8 cellular contexts compared by ENCODE assay signal in the genomic region with DNA sequence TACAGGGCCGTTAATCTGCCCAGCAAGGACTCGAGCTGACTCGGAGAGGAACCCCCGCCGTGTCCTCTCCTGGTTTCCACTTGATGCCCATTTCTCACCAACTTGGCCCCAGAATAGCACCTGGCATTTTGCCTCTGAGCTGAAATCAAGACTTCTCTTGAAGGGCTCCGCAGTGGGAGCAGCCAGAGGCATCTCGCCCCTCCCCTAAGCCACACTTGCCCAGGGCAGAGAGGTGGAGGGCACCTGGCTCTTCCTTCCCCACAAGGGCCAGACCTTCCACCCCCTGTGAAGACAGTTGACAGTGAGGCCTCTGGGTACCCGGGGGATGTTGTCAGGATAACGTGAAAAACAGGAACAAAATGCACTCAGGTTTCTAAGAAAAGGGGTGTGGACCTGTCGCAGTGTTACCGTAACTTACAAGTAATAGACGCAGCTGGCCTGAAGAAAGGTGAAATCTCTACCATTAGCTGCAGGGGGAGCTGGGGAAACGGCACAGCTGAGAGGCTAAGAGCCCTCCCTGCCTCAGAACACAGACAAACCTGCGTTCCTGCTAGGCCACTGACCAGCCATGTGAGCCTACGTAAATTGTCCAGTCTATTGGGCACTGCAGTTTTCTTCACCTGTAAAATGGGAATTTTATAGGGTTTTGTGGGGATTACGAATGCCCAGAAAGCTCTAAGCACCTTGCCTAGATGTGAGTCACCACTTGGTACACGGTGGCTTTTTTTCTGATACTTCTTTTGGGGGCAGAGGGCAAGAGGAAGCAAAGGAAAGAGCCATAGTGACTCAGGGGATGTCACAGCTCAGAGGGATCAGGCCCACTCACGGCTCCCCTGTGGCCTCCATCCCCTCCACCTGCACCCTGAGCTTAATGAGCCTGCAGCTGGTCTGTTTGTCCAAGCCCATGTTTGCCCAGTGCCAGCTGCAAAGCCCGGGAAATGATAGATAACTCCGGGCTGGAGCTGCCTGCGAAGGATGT. TPM values are rescaled to one million over a fixed set of nuclear protein-coding genes. Genes with fewer than 3 reads are reported as not detected.
A peak's percentile ranks its signal among the peaks of the same experiment; 100 is the strongest.
DNase-seq lines count a peak whose midpoint lies in the region; ATAC-seq lines count a peak whose summit lies in the region.

No MANE protein-coding gene starts in this region.

- intact Hi-C loops in activated naive CD4-positive, alpha-beta T cell treated with anti-CD3 and anti-CD28 coated beads for 36 hours (cut with micrococcal nuclease), result loop anchor here (1.0 kb wide), 1 partner anchor 388 kb away; no protein-coding TSS in a partner anchor

- DNase-seq in activated naive CD4-positive, alpha-beta T cell treated with anti-CD3 and anti-CD28 coated beads for 36 hours, result peak; percentile 61
- no peak for DNase-seq in activated naive CD4-positive, alpha-beta T cell (lab: John Stamatoyannopoulos, UW)
- DNase-seq in NCI-H2029 treated with DMSO at 0.1 percent for 48 hours (lab: John Stamatoyannopoulos, UW) (peak; percentile 34), naive B cell (peak; percentile 15)

- H3K4me3 Mint-ChIP-seq in activated naive CD4-positive, alpha-beta T cell treated with anti-CD3 and anti-CD28 coated beads for 36 hours, result no peak overlapping the region
- H3K4me3 Mint-ChIP-seq in activated naive CD4-positive, alpha-beta T cell treated with anti-CD3 and anti-CD28 coated beads, Interleukin-2, amount 50 U/mL, for 24 hours, result no peak overlapping the region
- H3K4me3 Mint-ChIP-seq in naive B cell, result peak overlapping the region in 1 of 8 donors; percentile 9

- H3K36me3 Mint-ChIP-seq in activated naive CD4-positive, alpha-beta T cell treated with anti-CD3 and anti-CD28 coated beads for 36 hours (ENCODE audit: low read depth), result no peaks in the 10 kb centered on the region
- no peaks in the 10 kb centered on the region for H3K36me3 Mint-ChIP-seq in activated naive CD4-positive, alpha-beta T cell treated with anti-CD3 and anti-CD28 coated beads, Interleukin-2, amount 50 U/mL, for 24 hours
- no peaks in the 10 kb centered on the region for H3K36me3 Mint-ChIP-seq in naive B cell

- peak; percentile 69 for ATAC-seq in naive B cell (ENCODE audit: low read depth in 2 of 2)
- ATAC-seq in HG03439 (IDR thresholded peaks at IDR 0.05; ENCODE audit: unreplicated experiment), result no peak
- no peak for ATAC-seq in GM19395 (IDR thresholded peaks at IDR 0.05; ENCODE audit: unreplicated experiment)
- no peak for ATAC-seq in HG03520 (IDR thresholded peaks at IDR 0.05; ENCODE audit: unreplicated experiment)

- no peaks in the 10 kb centered on the region for H3K27me3 Mint-ChIP-seq in activated naive CD4-positive, alpha-beta T cell treated with anti-CD3 and anti-CD28 coated beads for 36 hours (ENCODE audit: low read depth)
- no peaks in the 10 kb centered on the region for H3K27me3 Mint-ChIP-seq in activated naive CD4-positive, alpha-beta T cell treated with anti-CD3 and anti-CD28 coated beads, Interleukin-2, amount 50 U/mL, for 24 hours
- peaks cover 0 to 12% (median 8%) of the 10 kb centered on the region in 3 donors for H3K27me3 Mint-ChIP-seq in naive B cell

- H3K9me3 Mint-ChIP-seq in activated naive CD4-positive, alpha-beta T cell treated with anti-CD3 and anti-CD28 coated beads for 36 hours, result no peaks in the 10 kb centered on the region
- H3K9me3 Mint-ChIP-seq in activated naive CD4-positive, alpha-beta T cell treated with anti-CD3 and anti-CD28 coated beads, Interleukin-2, amount 50 U/mL, for 24 hours, result no peaks in the 10 kb centered on the region
- H3K9me3 Mint-ChIP-seq in naive B cell, result no peaks in the 10 kb centered on the region

- H3K27ac Mint-ChIP-seq in activated naive CD4-positive, alpha-beta T cell treated with anti-CD3 and anti-CD28 coated beads for 36 hours, result peak overlapping the region; percentile 7
- H3K27ac Mint-ChIP-seq in activated naive CD4-positive, alpha-beta T cell treated with anti-CD3 and anti-CD28 coated beads, Interleukin-2, amount 50 U/mL, for 24 hours, result peak overlapping the region; percentile 32
- peak overlapping the region in 3 of 6 donors; percentile 9 to 22 (median 19) for H3K27ac Mint-ChIP-seq in naive B cell

- peaks cover 20% of the 10 kb centered on the region for H3K4me1 Mint-ChIP-seq in activated naive CD4-positive, alpha-beta T cell treated with anti-CD3 and anti-CD28 coated beads for 36 hours (ENCODE audit: low read depth)
- H3K4me1 Mint-ChIP-seq in activated naive CD4-positive, alpha-beta T cell treated with anti-CD3 and anti-CD28 coated beads, Interleukin-2, amount 50 U/mL, for 24 hours, result peaks cover 25% of the 10 kb centered on the region
- H3K4me1 Mint-ChIP-seq in naive B cell, result peaks cover 5 to 23% (median 15%) of the 10 kb centered on the region in 3 donors

- CTCF ChIA-PET in activated naive CD4-positive, alpha-beta T cell treated with anti-CD3 and anti-CD28 coated beads for 36 hours (lab: Charles Lee), result interaction anchor here (0.9 to 3.2 kb wide), 6 partner anchors 11 to 691 kb away, joined by 3 to 12 read pairs (median 4); no protein-coding TSS in a partner anchor

RNA-seq across cellular contexts. Expression of gene CABP7, which starts 18.6 kb away (rescaled TPM):
- under 1 TPM in 1 of 2 experiments, not detected in 1; 0.07 TPM for total RNA-seq in activated naive CD4-positive, alpha-beta T cell treated with anti-CD3 and anti-CD28 coated beads for 36 hours
- polyA plus RNA-seq in naive B cell (ENCODE audit: low read depth in 6 of 6), result under 1 TPM in 4 of 6 donors, not detected in 2; 0.08 to 0.11 (median 0.10) TPM

Comparison
In these comparisons a context has a peak if more than half of its experiments do, and no peak if none do; other contexts are left out.
1. DNase-seq: peak in activated naive CD4-positive, alpha-beta T cell treated with anti-CD3 and anti-CD28 coated beads for 36 hours (single experiment), NCI-H2029 treated with DMSO at 0.1 percent for 48 hours (single experiment) and naive B cell (single experiment); none in activated naive CD4-positive, alpha-beta T cell (0 of 4).
2. ATAC-seq: peak in naive B cell (2 of 2); none in HG03439 (single experiment), GM19395 (single experiment) and HG03520 (single experiment).